ENCODE assay signal across 16 cellular contexts in genomic region chr12:23560611-23561010, GRCh38.
A peak's percentile ranks its signal among the peaks of the same experiment; 100 is the strongest.
DNase-seq lines count a peak whose midpoint lies in the region; ATAC-seq lines count a peak whose summit lies in the region.
"Had no signal": no experiment of that assay in that cellular context is flagged by ENCODE, and none has a peak within 500 bp of the region (broad histone marks: within the 10 kb centered on the region; RNA-seq: fewer than 3 reads in every experiment).

No MANE protein-coding gene starts in this region.

- peak; percentile 93 for ATAC-seq in GM18861 (IDR thresholded peaks at IDR 0.05; ENCODE audit: unreplicated experiment)
- ATAC-seq in GM21390 (IDR thresholded peaks at IDR 0.05; ENCODE audit: unreplicated experiment): peak; percentile 78
- ATAC-seq in HG02938 (IDR thresholded peaks at IDR 0.05; ENCODE audit: unreplicated experiment): peak; percentile 92
- ATAC-seq in HG03457 (IDR thresholded peaks at IDR 0.05; ENCODE audit: unreplicated experiment): peak; percentile 90
- ATAC-seq: activated T-cell treated with anti-CD3 and anti-CD28 coated beads, Interleukin-2, amount 50 U/mL, for 4 hours; left lobe of liver; naive thymus-derived CD8-positive, alpha-beta T cell; right lobe of liver had no signal

- no peak for DNase-seq in activated naive CD4-positive, alpha-beta T cell (lab: John Stamatoyannopoulos, UW)
- DNase-seq in anterior cingulate cortex (lab: John Stamatoyannopoulos, UW) (no peak), NCI-H2081 (lab: John Stamatoyannopoulos, UW) (no peak)
- DNase-seq in stimulated activated CD4-positive, alpha-beta T cell treated with anti-CD3 and anti-CD28 coated beads, Interleukin-15, amount 100 ng/mL, for 24 hours: no peak
- DNase-seq: activated CD4-positive, alpha-beta T cell treated with anti-CD3 and anti-CD28 coated beads for 1 hour; activated T-cell treated with anti-CD3 and anti-CD28 coated beads, Interleukin-2, amount 50 U/mL, for 4 hours; hippocampal formation; naive thymus-derived CD8-positive, alpha-beta T cell; NCI-H1105; stomach had no signal
